In the genomic region with DNA sequence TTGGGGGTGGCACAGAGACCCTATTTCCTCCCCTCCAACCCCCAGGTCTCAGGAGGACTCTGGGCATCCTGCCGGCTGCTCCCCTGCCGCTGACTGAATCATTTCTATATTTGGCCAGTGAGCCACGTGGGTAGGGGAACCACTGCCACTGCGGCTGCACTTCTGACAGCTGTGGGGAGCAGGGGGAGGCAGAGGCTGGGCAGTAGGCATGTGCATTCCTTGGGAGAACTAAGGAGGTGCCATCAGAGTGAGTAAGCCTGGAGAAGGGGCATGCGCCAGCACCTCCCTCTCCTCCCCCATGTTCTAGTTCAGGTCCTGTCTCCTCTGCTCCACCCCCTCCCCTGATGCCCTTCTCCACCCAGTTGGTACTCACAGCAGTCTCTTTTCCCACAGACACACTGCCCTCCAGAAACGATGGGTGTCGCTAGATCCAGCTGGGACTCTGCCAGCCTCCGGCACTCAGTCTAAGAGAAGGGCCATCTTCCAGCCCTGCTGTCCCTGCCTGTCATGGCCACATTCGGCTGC, we compare ENCODE assay signal across 8 cellular contexts. TPM values are rescaled to one million over a fixed set of nuclear protein-coding genes. Genes with fewer than 3 reads are reported as not detected.
A peak's percentile ranks its signal among the peaks of the same experiment; 100 is the strongest.
DNase-seq lines count a peak whose midpoint lies in the region; ATAC-seq, FAIRE-seq and TF ChIP-seq lines count a peak whose summit lies in the region.

No MANE protein-coding gene starts in this region.

- peaks cover 83% of the 10 kb centered on the region for H3K4me1 Mint-ChIP-seq in nephron

- peak; percentile 77 for DNase-seq in HS-5 (ENCODE audit: low read depth)
- peak; percentile 87 for DNase-seq in bronchial epithelial cell (ENCODE audit: low read depth)
- no peak for DNase-seq in epidermal melanocyte (ENCODE audit: insufficient read length, low spot score)
- DNase-seq in DMS79 treated with DMSO at 0.1 percent for 48 hours (lab: John Stamatoyannopoulos, UW) = no peak

- peaks cover 1% of the 10 kb centered on the region for H3K27me3 Mint-ChIP-seq in nephron (ENCODE audit: low read depth)

- ATAC-seq in GM18498 (IDR thresholded peaks at IDR 0.05; ENCODE audit: unreplicated experiment) (peak; percentile 56), HG02981 (IDR thresholded peaks at IDR 0.05; ENCODE audit: unreplicated experiment) (no peak), HG03139 (IDR thresholded peaks at IDR 0.05; ENCODE audit: unreplicated experiment) (no peak)

- TF ChIP-seq CTCF in bronchial epithelial cell (IDR thresholded peaks at IDR 0.05; ENCODE audit: insufficient read depth, low read length, severe bottlenecking) = no peak
- no peak for TF ChIP-seq CTCF in nephron (IDR thresholded peaks at IDR 0.05; ENCODE audit: unreplicated experiment in 3 of 3)

- H3K4me3 Mint-ChIP-seq in nephron = peak overlapping the region in 2 of 3 experiments; percentile 29 to 59

- H3K27me3 ChIP-seq in bronchial epithelial cell (ENCODE audit: control insufficient read depth, insufficient read depth, low read length) = no peaks in the 10 kb centered on the region

- no peak for FAIRE-seq in bronchial epithelial cell (lab: Jason Lieb, UNC)

- no peaks in the 10 kb centered on the region for H3K9me3 Mint-ChIP-seq in nephron

- no peak overlapping the region for H3K4me3 ChIP-seq in bronchial epithelial cell (ENCODE audit: low read depth, low read length)

- peak overlapping the region in 2 of 3 experiments; percentile 72 to 86 for H3K27ac Mint-ChIP-seq in nephron

- H3K36me3 ChIP-seq in bronchial epithelial cell (ENCODE audit: control insufficient read depth, insufficient read depth, low read length) = peaks cover 2% of the 10 kb centered on the region

- peaks cover 5% of the 10 kb centered on the region for H3K36me3 Mint-ChIP-seq in nephron (ENCODE audit: low read depth)

RNA-seq across cellular contexts. Expression of gene PPFIA4, which starts 12.0 kb away (rescaled TPM):
- total RNA-seq in bronchial epithelial cell = 4.2 and 9.2 TPM in 2 replicates

RNA-seq across cellular contexts. Expression of gene TMEM183A, which starts 31.1 kb away (rescaled TPM):
- 102 and 126 TPM in 2 replicates for total RNA-seq in bronchial epithelial cell

RNA-seq across cellular contexts. Expression of gene MYOG, which starts 47.5 kb away (rescaled TPM):
- not detected in 2 replicates for total RNA-seq in bronchial epithelial cell

Comparison
In these comparisons a context has a peak if more than half of its experiments do, and no peak if none do; other contexts are left out.
1. DNase-seq: peak in HS-5 (single experiment) and bronchial epithelial cell (single experiment); none in epidermal melanocyte (single experiment) and DMS79 treated with DMSO at 0.1 percent for 48 hours (single experiment).